In genomic region chr11:88537613-88538012, GRCh38 we compare ENCODE assay signal across 28 cellular contexts.
"Had no signal": no experiment of that assay in that cellular context is flagged by ENCODE, and none has a peak within 500 bp of the region (broad histone marks: within the 10 kb centered on the region; RNA-seq: fewer than 3 reads in every experiment).

No MANE protein-coding gene starts in this region.

- H3K4me1 Mint-ChIP-seq: activated naive CD4-positive, alpha-beta T cell treated with anti-CD3 and anti-CD28 coated beads, Interleukin-2, amount 10 ng/mL, durations not matched to agents 7 days and 5 days; endodermal cell had no signal

- H3K4me1 ChIP-seq: left ventricle myocardium inferior, prostate gland, right atrium auricular region had no signal

- FAIRE-seq: frontal cortex had no signal

- H3K36me3 Mint-ChIP-seq: activated naive CD4-positive, alpha-beta T cell treated with anti-CD3 and anti-CD28 coated beads, Interleukin-2, amount 10 ng/mL, durations not matched to agents 7 days and 5 days; immature natural killer cell; natural killer cell; stimulated activated effector memory CD8-positive, alpha-beta T cell treated with anti-CD3 and anti-CD28 coated beads, Interleukin-12 subunit alpha, Interleukin-12 subunit beta, amount 100 ng/mL, for 72 hours had no signal

- DNase-seq: activated CD4-positive, alpha-beta memory T cell treated with anti-CD3 and anti-CD28 coated beads, Interleukin-2, amount 10 ng/mL, durations not matched to agents 7 days and 5 days; activated CD4-positive, alpha-beta T cell treated with anti-CD3 and anti-CD28 coated beads, Interleukin-2, amount 10 ng/mL, durations not matched to agents 24 days and 14 days; activated effector memory CD4-positive, alpha-beta T cell treated with anti-CD3 and anti-CD28 coated beads, Interleukin-2, amount 50 U/mL, for 16 hours; activated naive CD4-positive, alpha-beta T cell treated with anti-CD3 and anti-CD28 coated beads, Interleukin-2, amount 10 ng/mL, durations not matched to agents 7 days and 5 days; activated T-cell treated with anti-CD3 and anti-CD28 coated beads for 4 hours; amygdala; cortex of kidney; endodermal cell; erythroblast; glutamatergic neuron; immature natural killer cell; left ventricle myocardium inferior; midbrain; natural killer cell; ovary; stimulated activated CD4-positive, alpha-beta T cell treated with anti-CD3 and anti-CD28 coated beads, Interleukin-2, amount 100 ng/mL, for 24 hours; stimulated activated naive CD8-positive, alpha-beta T cell treated with anti-CD3 and anti-CD28 coated beads, Interleukin-15, amount 100 ng/mL, for 72 hours; tibial artery had no signal

- H3K4me3 Mint-ChIP-seq: activated CD4-positive, alpha-beta memory T cell treated with anti-CD3 and anti-CD28 coated beads, Interleukin-2, amount 10 ng/mL, durations not matched to agents 7 days and 5 days; activated CD4-positive, alpha-beta T cell treated with anti-CD3 and anti-CD28 coated beads, Interleukin-2, amount 10 ng/mL, durations not matched to agents 24 days and 14 days; activated naive CD4-positive, alpha-beta T cell treated with anti-CD3 and anti-CD28 coated beads, Interleukin-2, amount 10 ng/mL, durations not matched to agents 7 days and 5 days; endodermal cell; immature natural killer cell; natural killer cell; stimulated activated effector memory CD8-positive, alpha-beta T cell treated with anti-CD3 and anti-CD28 coated beads, Interleukin-12 subunit alpha, Interleukin-12 subunit beta, amount 100 ng/mL, for 72 hours; stimulated activated naive CD8-positive, alpha-beta T cell treated with anti-CD3 and anti-CD28 coated beads, Interleukin-15, amount 100 ng/mL, for 72 hours; T-helper 2 cell treated with Interferon-gamma antibody and Interleukin-4, amounts not matched to agents 5 μg/mL and 100 μg/mL, for 36 hours had no signal

- H3K27ac ChIP-seq: cardiac muscle cell, hepatocyte, left ventricle myocardium inferior, ovary, prostate gland, right atrium auricular region, tibial artery, VCaP had no signal

- H3K27ac Mint-ChIP-seq: activated CD4-positive, alpha-beta memory T cell treated with anti-CD3 and anti-CD28 coated beads, Interleukin-2, amount 10 ng/mL, durations not matched to agents 7 days and 5 days; activated CD4-positive, alpha-beta T cell treated with anti-CD3 and anti-CD28 coated beads, Interleukin-2, amount 10 ng/mL, durations not matched to agents 24 days and 14 days; activated naive CD4-positive, alpha-beta T cell treated with anti-CD3 and anti-CD28 coated beads, Interleukin-2, amount 10 ng/mL, durations not matched to agents 7 days and 5 days; endodermal cell; immature natural killer cell; natural killer cell; stimulated activated effector memory CD8-positive, alpha-beta T cell treated with anti-CD3 and anti-CD28 coated beads, Interleukin-12 subunit alpha, Interleukin-12 subunit beta, amount 100 ng/mL, for 72 hours; stimulated activated naive CD8-positive, alpha-beta T cell treated with anti-CD3 and anti-CD28 coated beads, Interleukin-15, amount 100 ng/mL, for 72 hours; T-helper 2 cell treated with Interferon-gamma antibody and Interleukin-4, amounts not matched to agents 5 μg/mL and 100 μg/mL, for 36 hours had no signal

- H3K9me3 ChIP-seq: left ventricle myocardium inferior, ovary, prostate gland, right atrium auricular region, tibial artery had no signal

- H3K9me3 Mint-ChIP-seq: activated naive CD4-positive, alpha-beta T cell treated with anti-CD3 and anti-CD28 coated beads, Interleukin-2, amount 10 ng/mL, durations not matched to agents 7 days and 5 days; endodermal cell; natural killer cell; stimulated activated effector memory CD8-positive, alpha-beta T cell treated with anti-CD3 and anti-CD28 coated beads, Interleukin-12 subunit alpha, Interleukin-12 subunit beta, amount 100 ng/mL, for 72 hours; stimulated activated naive CD8-positive, alpha-beta T cell treated with anti-CD3 and anti-CD28 coated beads, Interleukin-15, amount 100 ng/mL, for 72 hours; T-helper 2 cell treated with Interferon-gamma antibody and Interleukin-4, amounts not matched to agents 5 μg/mL and 100 μg/mL, for 36 hours had no signal

- ATAC-seq: activated CD4-positive, CD25-positive, alpha-beta regulatory T cell treated with anti-CD3 and anti-CD28 coated beads, Interleukin-2, amount 50 U/mL, for 24 hours; natural killer cell; stimulated activated effector memory CD8-positive, alpha-beta T cell treated with anti-CD3 and anti-CD28 coated beads, Interleukin-12 subunit alpha, Interleukin-12 subunit beta, amount 100 ng/mL, for 72 hours; stimulated activated naive CD8-positive, alpha-beta T cell treated with anti-CD3 and anti-CD28 coated beads, Interleukin-15, amount 100 ng/mL, for 72 hours had no signal

- H3K79me2 ChIP-seq: hepatocyte had no signal

- H3K4me2 ChIP-seq: hepatocyte had no signal

- H3K27me3 ChIP-seq: cardiac muscle cell, hepatocyte, ovary, right atrium auricular region, tibial artery had no signal

- H2AFZ ChIP-seq: hepatocyte had no signal

- H3K27me3 Mint-ChIP-seq: stimulated activated naive CD8-positive, alpha-beta T cell treated with anti-CD3 and anti-CD28 coated beads, Interleukin-15, amount 100 ng/mL, for 72 hours had no signal

- H3K36me3 ChIP-seq: cardiac muscle cell, left ventricle myocardium inferior, ovary, prostate gland, right atrium auricular region, tibial artery had no signal

- H3K4me3 ChIP-seq: cardiac muscle cell, hepatocyte, left ventricle myocardium inferior, ovary, prostate gland, right atrium auricular region, skin epidermis, tibial artery had no signal
